1 cellular context compared by ENCODE assay signal in genomic region chr21:34885125-34885524, GRCh38.
TF ChIP-seq lines count a peak whose summit lies in the region.

No MANE protein-coding gene starts in this region.

TF ChIP-seq in SK-N-SH, 30 proteins besides CTCF, POLR2A, EP300 and RAD21 (continued from another document):
- no peak for TF ChIP-seq IRF3 (IDR thresholded peaks at IDR 0.05; ENCODE audit: low read depth, low read length)
- no peak for TF ChIP-seq NRF1 (IDR thresholded peaks at IDR 0.05; ENCODE audit: low read depth, low read length)
- no peak for TF ChIP-seq GABPA (IDR thresholded peaks at IDR 0.05; ENCODE audit: low read depth)
- no peak for TF ChIP-seq TCF12 (IDR thresholded peaks at IDR 0.05)
- TF ChIP-seq NFIC (IDR thresholded peaks at IDR 0.05; ENCODE audit: borderline replicate concordance), result no peak
- TF ChIP-seq USF2 (IDR thresholded peaks at IDR 0.05; ENCODE audit: borderline replicate concordance, low read depth, low read length), result no peak
- TF ChIP-seq FOSL2 (IDR thresholded peaks at IDR 0.05; ENCODE audit: borderline replicate concordance, low read depth), result no peak
